Comparison of ENCODE assay signal across 2 cellular contexts in genomic region chr2:46041434-46041833, GRCh38.
TF ChIP-seq lines count a peak whose summit lies in the region.

No MANE protein-coding gene starts in this region.

TF ChIP-seq in liver, 16 proteins besides CTCF, POLR2A, EP300 and RAD21 (continued from another document):
- no peak for TF ChIP-seq ZBTB33 (IDR thresholded peaks at IDR 0.05)
- TF ChIP-seq NR2F2 (IDR thresholded peaks at IDR 0.05), result no peak
- TF ChIP-seq MAX (IDR thresholded peaks at IDR 0.05), result no peak
- TF ChIP-seq FOXA1 (IDR thresholded peaks at IDR 0.05), result no peak
- no peak for TF ChIP-seq REST (IDR thresholded peaks at IDR 0.05)
- TF ChIP-seq HNF4G (IDR thresholded peaks at IDR 0.05), result no peak
- no peak for TF ChIP-seq YY1 (IDR thresholded peaks at IDR 0.05)

TF ChIP-seq in HepG2, 621 proteins besides CTCF, POLR2A, EP300 and RAD21:
- no peak for TF ChIP-seq GRHL1 (CRISPR knock-in tag; conservative IDR thresholded peaks at IDR 0.05)
- no peak for TF ChIP-seq NFYB (CRISPR knock-in tag; IDR thresholded peaks at IDR 0.05)
- TF ChIP-seq ERF (CRISPR knock-in tag; IDR thresholded peaks at IDR 0.05), result no peak
- TF ChIP-seq PBX3 (CRISPR knock-in tag; IDR thresholded peaks at IDR 0.05; ENCODE audit: borderline replicate concordance), result no peak
- no peak for TF ChIP-seq RCOR2 (CRISPR knock-in tag; IDR thresholded peaks at IDR 0.05)
- no peak for TF ChIP-seq GMEB2 (CRISPR knock-in tag; IDR thresholded peaks at IDR 0.05; ENCODE audit: low read depth)
- no peak for TF ChIP-seq AKAP8 (CRISPR knock-in tag; IDR thresholded peaks at IDR 0.05)
- TF ChIP-seq PATZ1 (CRISPR knock-in tag; IDR thresholded peaks at IDR 0.05), result no peak
- TF ChIP-seq TRIM22 (IDR thresholded peaks at IDR 0.05), result no peak
- no peak for TF ChIP-seq AHR (CRISPR knock-in tag; IDR thresholded peaks at IDR 0.05)
- no peak for TF ChIP-seq ZNF652 (CRISPR knock-in tag; IDR thresholded peaks at IDR 0.05; ENCODE audit: borderline replicate concordance, low read depth)
- TF ChIP-seq TOE1 (CRISPR knock-in tag; IDR thresholded peaks at IDR 0.05), result no peak
- no peak for TF ChIP-seq ZNF552 (CRISPR knock-in tag; IDR thresholded peaks at IDR 0.05; ENCODE audit: borderline replicate concordance)
- no peak for TF ChIP-seq YY1 (IDR thresholded peaks at IDR 0.05; ENCODE audit: insufficient read depth, insufficient replicate concordance, low read depth, low read length)
- TF ChIP-seq FOXO1 (CRISPR knock-in tag; IDR thresholded peaks at IDR 0.05), result no peak
- TF ChIP-seq MTERF4 (CRISPR knock-in tag; IDR thresholded peaks at IDR 0.05), result no peak
- TF ChIP-seq ZBTB8A (CRISPR knock-in tag; IDR thresholded peaks at IDR 0.05; ENCODE audit: borderline replicate concordance, low read depth), result no peak
- TF ChIP-seq CEBPG (CRISPR knock-in tag; IDR thresholded peaks at IDR 0.05), result no peak
- TF ChIP-seq ZSCAN22 (CRISPR knock-in tag; IDR thresholded peaks at IDR 0.05), result no peak
